ENCODE assay signal across 27 cellular contexts in the genomic region with DNA sequence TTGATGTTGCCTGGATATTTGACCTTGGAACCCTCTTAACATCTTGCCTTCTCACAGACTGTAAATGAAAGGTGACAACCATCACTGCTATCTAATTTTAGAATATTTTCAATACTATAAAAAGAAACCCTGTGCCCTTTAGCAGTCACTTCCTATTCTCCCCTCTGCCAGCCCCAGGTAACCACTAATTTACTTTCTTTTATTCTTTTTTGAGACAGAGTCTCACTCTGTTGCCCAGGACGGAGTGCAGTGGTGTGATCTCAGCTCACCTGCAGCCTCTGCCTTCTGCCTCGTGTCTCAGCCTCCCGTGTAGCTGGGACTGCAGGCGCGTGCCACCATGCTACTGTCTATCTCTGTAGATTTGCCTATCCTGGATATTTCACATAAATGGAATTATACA. TPM values are rescaled to one million over a fixed set of nuclear protein-coding genes. Genes with fewer than 3 reads are reported as not detected.
"Had no signal": no experiment of that assay in that cellular context is flagged by ENCODE, and none has a peak within 500 bp of the region (broad histone marks: within the 10 kb centered on the region; RNA-seq: fewer than 3 reads in every experiment).

No MANE protein-coding gene starts in this region.

- H3K36me3 ChIP-seq: colonic mucosa, esophagus squamous epithelium, gastrocnemius medialis, heart right ventricle, left lung, lower lobe of right lung had no signal

- H3K4me3 ChIP-seq: colonic mucosa, esophagus squamous epithelium, gastrocnemius medialis, heart right ventricle, left lung, lower lobe of right lung, mucosa of descending colon had no signal

- H3K4me1 ChIP-seq: colonic mucosa, esophagus squamous epithelium, heart right ventricle, left lung, lower lobe of right lung had no signal

- H3K27me3 ChIP-seq: colonic mucosa, gastrocnemius medialis had no signal

- H3K9me3 Mint-ChIP-seq: dendritic cell treated with granulocyte-macrophage colony-stimulating factor and Interleukin-4, amounts not matched to agents 40 ng/mL and 50 ng/mL, for 4 days; effector memory CD8-positive, alpha-beta T cell; endodermal cell; mesothelial cell of epicardium had no signal

- H3K9me3 ChIP-seq: colonic mucosa, esophagus squamous epithelium, gastrocnemius medialis, left lung, lower lobe of right lung, mucosa of descending colon had no signal

- H3K4me1 Mint-ChIP-seq: endodermal cell had no signal

- H3K27ac ChIP-seq: colonic mucosa, epithelial cell of prostate, esophagus squamous epithelium, heart right ventricle, left lung, lower lobe of right lung had no signal

- ATAC-seq: effector memory CD8-positive, alpha-beta T cell; esophagus mucosa; gastrocnemius medialis; heart right ventricle; left cardiac atrium; left lung; left ventricle myocardium superior; lower lobe of right lung; mucosa of descending colon had no signal

- H3K4me3 Mint-ChIP-seq: dendritic cell treated with granulocyte-macrophage colony-stimulating factor and Interleukin-4, amounts not matched to agents 40 ng/mL and 50 ng/mL, for 4 days; effector memory CD8-positive, alpha-beta T cell; endodermal cell; mesothelial cell of epicardium had no signal

- DNase-seq: colonic mucosa; cortex of kidney; effector CD8-positive, alpha-beta T cell; effector memory CD8-positive, alpha-beta T cell; endodermal cell; erythroblast; esophagus squamous epithelium; foreskin fibroblast; foreskin melanocyte; gastrocnemius medialis; glutamatergic neuron; head of caudate nucleus; heart right ventricle; hippocampal formation; left cardiac atrium; left lung; left ventricle myocardium superior; lower lobe of right lung; mesenchymal stem cell; mucosa of descending colon had no signal

- H3K27ac Mint-ChIP-seq: dendritic cell treated with granulocyte-macrophage colony-stimulating factor and Interleukin-4, amounts not matched to agents 40 ng/mL and 50 ng/mL, for 4 days; effector memory CD8-positive, alpha-beta T cell; endodermal cell; mesothelial cell of epicardium had no signal

- H3K36me3 Mint-ChIP-seq: mesothelial cell of epicardium had no signal

RNA-seq across cellular contexts. Expression of gene FRMPD1, which starts 43.6 kb away (rescaled TPM):
- total RNA-seq: dermis microvascular lymphatic vessel endothelial cell, glomerular endothelial cell, left lung, lung microvascular endothelial cell had no signal
